Comparison of ENCODE assay signal across 9 cellular contexts in the genomic region with DNA sequence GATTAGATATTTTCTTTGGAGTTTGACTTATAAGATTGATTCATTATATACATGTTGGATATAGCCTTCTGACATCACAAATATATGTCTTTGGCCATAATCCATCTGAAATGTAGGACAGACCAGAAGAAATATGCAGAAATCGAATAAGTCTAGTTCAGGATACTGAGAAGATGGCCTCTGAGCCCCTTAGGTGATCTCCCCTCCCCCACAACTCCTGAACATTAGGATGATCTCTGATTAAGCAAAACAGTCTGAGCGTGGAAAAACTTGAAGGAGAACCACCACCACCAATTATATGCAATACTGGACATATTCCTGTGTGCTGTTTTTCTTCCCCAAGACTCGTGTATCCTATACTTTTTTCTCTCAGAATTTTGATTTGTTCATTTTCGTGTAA. TPM values are rescaled to one million over a fixed set of nuclear protein-coding genes. Genes with fewer than 3 reads are reported as not detected.
DNase-seq lines count a peak whose midpoint lies in the region; ATAC-seq and TF ChIP-seq lines count a peak whose summit lies in the region.
"Had no signal": no experiment of that assay in that cellular context is flagged by ENCODE, and none has a peak within 500 bp of the region (broad histone marks: within the 10 kb centered on the region; RNA-seq: fewer than 3 reads in every experiment).

No MANE protein-coding gene starts in this region.

- peaks cover 0 to 3% of the 10 kb centered on the region in 2 donors for H3K27me3 Mint-ChIP-seq in CD4-positive, alpha-beta memory T cell
- H3K27me3 Mint-ChIP-seq in brain, result peaks cover 12% of the 10 kb centered on the region
- no peaks in the 10 kb centered on the region for H3K27me3 Mint-ChIP-seq in natural killer cell (ENCODE audit: low read depth in 2 of 2)

- H3K9me3 Mint-ChIP-seq in CD4-positive, alpha-beta memory T cell, result peaks cover 0 to 6% (median 0%) of the 10 kb centered on the region in 8 donors
- H3K9me3 Mint-ChIP-seq in brain, result no peaks in the 10 kb centered on the region
- no peaks in the 10 kb centered on the region for H3K9me3 Mint-ChIP-seq in natural killer cell

- no peaks in the 10 kb centered on the region for H3K27me3 ChIP-seq in CD4-positive, alpha-beta memory T cell (ENCODE audit: insufficient read depth, low read length)
- H3K27me3 ChIP-seq in HUES64 (ENCODE audit: insufficient read depth, low read length), result no peaks in the 10 kb centered on the region
- H3K27me3 ChIP-seq: neutrophil had no signal

- intact Hi-C loops in CD4-positive, alpha-beta memory T cell (cut with micrococcal nuclease), result no loop called here
- intact Hi-C loops in natural killer cell (cut with micrococcal nuclease), result no loop called here

- no peaks in the 10 kb centered on the region for H3K36me3 ChIP-seq in CD4-positive, alpha-beta memory T cell (ENCODE audit: insufficient read depth, low read length)
- peaks cover under 1% of the 10 kb centered on the region; the same call in 1 of the 2 replicates for H3K36me3 ChIP-seq in HUES64 (ENCODE audit: insufficient read depth, low read length)
- H3K36me3 ChIP-seq: neutrophil had no signal

- POLR2A ChIA-PET in CD4-positive, alpha-beta memory T cell (lab: Charles Lee; ENCODE audit: partially characterized antibody), result no interaction called here

- CTCF ChIA-PET in CD4-positive, alpha-beta memory T cell (lab: Charles Lee; ENCODE audit: partially characterized antibody), result no interaction called here

- no peak for DNase-seq in CD4-positive, alpha-beta memory T cell
- DNase-seq in natural killer cell (no peak), NCI-H774 (lab: John Stamatoyannopoulos, UW) (no peak), cerebellum (ENCODE audit: low spot score) (no peak)

- peak overlapping the region; percentile 99 for H3K9ac ChIP-seq in HUES64 (ENCODE audit: low read depth, low read length)

- WGBS in HUES64, result 59% methylated on average over 3 of the region's 4 CpGs

- ATAC-seq in natural killer cell (no peak), HG03442 (IDR thresholded peaks at IDR 0.05; ENCODE audit: unreplicated experiment) (no peak), HG03280 (IDR thresholded peaks at IDR 0.05; ENCODE audit: unreplicated experiment) (no peak)

- no peak for TF ChIP-seq CTCF in brain (conservative IDR thresholded peaks at IDR 0.05)
- TF ChIP-seq CTCF in natural killer cell (IDR thresholded peaks at IDR 0.05), result no peak

- peaks cover 0 to 23% of the 10 kb centered on the region in 2 donors for H3K36me3 Mint-ChIP-seq in CD4-positive, alpha-beta memory T cell
- H3K36me3 Mint-ChIP-seq in brain (peaks cover 2% of the 10 kb centered on the region), natural killer cell (no peaks in the 10 kb centered on the region)

- H3K9me3 ChIP-seq in CD4-positive, alpha-beta memory T cell (ENCODE audit: control insufficient read depth in 1 of 2, low read length in 2 of 2), result no peaks in the 10 kb centered on the region
- H3K9me3 ChIP-seq in HUES64 (ENCODE audit: insufficient read depth, low read depth, low read length), result no peaks in the 10 kb centered on the region
- H3K9me3 ChIP-seq: neutrophil had no signal

- H3K4me3 Mint-ChIP-seq in CD4-positive, alpha-beta memory T cell, result peak overlapping the region; percentile 41 to 97 (median 82)
- H3K4me3 Mint-ChIP-seq in brain (peak overlapping the region; percentile 90 to 99 (median 98)), natural killer cell (peak overlapping the region; percentile 40)

- H3K4me1 Mint-ChIP-seq in CD4-positive, alpha-beta memory T cell, result peaks cover 54 to 81% (median 70%) of the 10 kb centered on the region in 4 donors
- peaks cover 68% of the 10 kb centered on the region for H3K4me1 Mint-ChIP-seq in brain
- H3K4me1 Mint-ChIP-seq in natural killer cell, result peaks cover 69 to 78% of the 10 kb centered on the region in 2 donors

- H3K4me1 ChIP-seq in CD4-positive, alpha-beta memory T cell (ENCODE audit: insufficient read depth, low read length), result peaks cover 73% of the 10 kb centered on the region
- peaks cover 60% of the 10 kb centered on the region for H3K4me1 ChIP-seq in HUES64 (ENCODE audit: insufficient read depth, low read length)

- peak overlapping the region in 6 of 7 donors; percentile 24 to 61 (median 36) for H3K27ac Mint-ChIP-seq in CD4-positive, alpha-beta memory T cell
- H3K27ac Mint-ChIP-seq in brain (peak overlapping the region; percentile 94 to 99 (median 98)), natural killer cell (peak overlapping the region; percentile 99)

- no peak overlapping the region for H3K27ac ChIP-seq in CD4-positive, alpha-beta memory T cell (ENCODE audit: low read depth, low read length)
- peak overlapping the region; percentile 22 for H3K27ac ChIP-seq in HUES64 (ENCODE audit: low read depth, low read length)

- no peak overlapping the region for H3K4me3 ChIP-seq in CD4-positive, alpha-beta memory T cell (ENCODE audit: low read length in 2 of 2)
- H3K4me3 ChIP-seq in HUES64 (ENCODE audit: low read length), result peak overlapping the region; percentile 98

RNA-seq across cellular contexts. Expression of a gene that starts 3.2 kb away (rescaled TPM):
- 100 to 1,000 TPM; 142 TPM for total RNA-seq in CD4-positive, alpha-beta memory T cell
- polyA plus RNA-seq in CD4-positive, alpha-beta memory T cell, result 10 to 100 TPM in 1 of 2 donors, 1 to 10 TPM in 1; 8.4 to 51.4 TPM
- 111 TPM for polyA plus RNA-seq in HUES64 (2013, experiment 1 of 2)
- 141 TPM for polyA plus RNA-seq in HUES64 (2013, experiment 2 of 2)
- polyA plus RNA-seq in brain (ENCODE audit: insufficient read depth, low read depth, low replicate concordance), result 32.7 TPM
- total RNA-seq in natural killer cell (100 to 1,000 TPM; 106 to 154 (median 140) TPM), cerebellum (100.0 TPM)

RNA-seq across cellular contexts. Expression of a gene that starts 37.8 kb away (rescaled TPM):
- 10 to 100 TPM; 36.9 to 39.2 TPM for total RNA-seq in CD4-positive, alpha-beta memory T cell
- polyA plus RNA-seq in CD4-positive, alpha-beta memory T cell, result 10 to 100 TPM; 10.8 to 29.3 TPM
- 54.2 TPM for polyA plus RNA-seq in HUES64 (2013, experiment 1 of 2)
- polyA plus RNA-seq in HUES64 (2013, experiment 2 of 2), result 76.2 TPM
- polyA plus RNA-seq in brain (ENCODE audit: insufficient read depth, low read depth, low replicate concordance), result 20.6 TPM
- total RNA-seq in natural killer cell (10 to 100 TPM; 44.0 to 48.8 (median 46.3) TPM), cerebellum (50.8 TPM)

Comparison
In these comparisons a context has a peak if more than half of its experiments do, and no peak if none do; other contexts are left out.
1. H3K27ac Mint-ChIP-seq: peak in every context shown above with its lines; median percentile 99 in natural killer cell; 98 in brain; 36 in CD4-positive, alpha-beta memory T cell.
2. H3K4me3 Mint-ChIP-seq: peak in every context shown above with its lines; median percentile 98 in brain; 82 in CD4-positive, alpha-beta memory T cell; 40 in natural killer cell.